ENCODE assay signal across 12 cellular contexts in the genomic region with DNA sequence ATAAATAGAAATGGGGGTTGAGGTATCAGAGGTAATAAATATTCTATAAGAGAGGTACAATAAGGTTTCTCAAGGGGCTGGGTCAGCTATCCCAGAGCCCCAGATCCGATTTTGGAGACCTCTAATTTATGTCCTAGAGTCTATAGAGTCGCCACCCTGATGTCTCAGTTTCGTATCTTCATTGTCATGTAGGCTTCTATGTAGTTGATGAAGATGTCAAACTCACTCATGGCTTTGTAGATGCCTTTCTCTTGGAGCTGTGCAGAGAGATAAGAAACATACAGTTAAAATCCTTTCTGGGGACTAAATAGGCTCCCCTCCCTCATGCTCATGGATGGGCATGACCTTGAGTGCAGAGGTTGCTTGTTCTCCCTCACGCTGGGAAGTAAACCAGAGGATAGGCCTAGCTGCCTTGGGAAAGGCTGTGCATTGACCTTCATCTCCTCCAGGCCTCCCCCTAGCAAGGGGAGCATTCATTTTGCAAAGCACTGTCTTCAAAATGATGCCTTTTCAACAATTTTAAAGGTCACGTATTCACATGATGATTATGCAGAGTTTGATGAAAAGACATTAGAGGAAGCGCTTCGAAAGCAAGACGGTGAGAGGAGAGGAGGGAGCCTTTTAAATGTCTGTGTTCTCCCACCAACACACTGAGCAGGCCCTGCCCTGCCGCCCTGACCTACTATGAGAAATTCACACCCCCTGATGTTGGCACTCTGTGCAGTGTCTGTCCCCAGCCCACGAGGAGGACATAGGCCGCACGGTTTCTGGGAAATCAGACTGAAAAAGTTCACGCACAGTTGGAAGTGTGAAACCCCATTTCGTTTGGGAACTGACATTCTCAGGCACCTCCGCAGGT. TPM values are rescaled to one million over a fixed set of nuclear protein-coding genes. Genes with fewer than 3 reads are reported as not detected.
DNase-seq lines count a peak whose midpoint lies in the region; ATAC-seq and TF ChIP-seq lines count a peak whose summit lies in the region.
"Had no signal": no experiment of that assay in that cellular context is flagged by ENCODE, and none has a peak within 500 bp of the region (broad histone marks: within the 10 kb centered on the region; RNA-seq: fewer than 3 reads in every experiment).

No MANE protein-coding gene starts in this region.

- H3K9me3 ChIP-seq in thymus (ENCODE audit: control insufficient read depth) = no peaks in the 10 kb centered on the region
- H3K9me3 ChIP-seq in adrenal gland (replicated peaks in 1 of 3) = no peaks in the 10 kb centered on the region

- H3K9me3 Mint-ChIP-seq in activated T-cell treated with anti-CD3 and anti-CD28 coated beads, Interleukin-2, amount 50 U/mL, for 24 hours = no peaks in the 10 kb centered on the region
- H3K9me3 Mint-ChIP-seq: endodermal cell had no signal

- H3K27me3 ChIP-seq in thymus (ENCODE audit: control insufficient read depth, insufficient read depth) = peaks cover 2% of the 10 kb centered on the region
- H3K27me3 ChIP-seq in adrenal gland = no peaks in the 10 kb centered on the region

- H3K27ac Mint-ChIP-seq in activated T-cell treated with anti-CD3 and anti-CD28 coated beads, Interleukin-2, amount 50 U/mL, for 24 hours = peak overlapping the region; percentile 73
- H3K27ac Mint-ChIP-seq: endodermal cell had no signal

- H3K36me3 Mint-ChIP-seq in activated T-cell treated with anti-CD3 and anti-CD28 coated beads, Interleukin-2, amount 50 U/mL, for 24 hours (ENCODE audit: low read depth) = no peaks in the 10 kb centered on the region

- CTCF ChIA-PET in RWPE1 (lab: Yijun Ruan, JAX) = interaction anchor here (0.6 to 1.8 kb wide), 6 partner anchors 10 to 289 kb away, joined by 3 to 9 read pairs (median 4); no protein-coding TSS in a partner anchor

- peak overlapping the region; percentile 74 for H3K27ac ChIP-seq in thymus (ENCODE audit: low read depth)
- H3K27ac ChIP-seq in RWPE1 = no peak overlapping the region
- H3K27ac ChIP-seq in adrenal gland = no peak overlapping the region
- H3K27ac ChIP-seq: HL-60 had no signal

- intact Hi-C loops in adrenal gland (cut with DNase I) = no loop called here

- H3K4me3 ChIP-seq in thymus (ENCODE audit: low read length) (no peak overlapping the region), adrenal gland (no peak overlapping the region)

- peak; percentile 1 for ATAC-seq in HG02763 (IDR thresholded peaks at IDR 0.05; ENCODE audit: unreplicated experiment)

- POLR2A ChIA-PET in RWPE1 (lab: Yijun Ruan, JAX; ENCODE audit: low non-redundant PET) = interaction anchor here (0.6 kb wide), 1 partner anchor 8 kb away, joined by 4 read pairs; no protein-coding TSS in a partner anchor

- WGBS in thymus = 67% methylated on average over 15 of the region's 15 CpGs
- 73 to 82% (median 79%) methylated on average over 15 of the region's 15 CpGs for WGBS in adrenal gland, 4 donors

- in situ Hi-C loops in SK-MEL-5 (cut with HindIII; ENCODE audit: low pct_unique_long_range_greater_than_20kb, low sequenced_read_pairs) = no loop called here

- H3K36me3 ChIP-seq in thymus (ENCODE audit: control insufficient read depth, insufficient read depth) (no peaks in the 10 kb centered on the region), adrenal gland (replicated peaks in 1 of 2) (no peaks in the 10 kb centered on the region)

- no peak for TF ChIP-seq POLR2A in adrenal gland (IDR thresholded peaks at IDR 0.05)

- H3K4me1 ChIP-seq in thymus (ENCODE audit: control insufficient read depth, insufficient read depth, low read length) (peaks cover 51% of the 10 kb centered on the region), adrenal gland (replicated peaks in 1 of 2) (no peaks in the 10 kb centered on the region)

- H3K27me3 Mint-ChIP-seq in activated T-cell treated with anti-CD3 and anti-CD28 coated beads, Interleukin-2, amount 50 U/mL, for 24 hours = peaks cover 20% of the 10 kb centered on the region

- H3K4me3 Mint-ChIP-seq in activated T-cell treated with anti-CD3 and anti-CD28 coated beads, Interleukin-2, amount 50 U/mL, for 24 hours = peak overlapping the region; percentile 46
- H3K4me3 Mint-ChIP-seq: endodermal cell had no signal

- TF ChIP-seq CTCF in RWPE1 (conservative IDR thresholded peaks at IDR 0.05; ENCODE audit: low read depth) = no peak
- no peak for TF ChIP-seq CTCF in adrenal gland (IDR thresholded peaks at IDR 0.05)

- peaks cover 92% of the 10 kb centered on the region for H3K4me1 Mint-ChIP-seq in activated T-cell treated with anti-CD3 and anti-CD28 coated beads, Interleukin-2, amount 50 U/mL, for 24 hours (ENCODE audit: low read depth)

- DNase-seq in activated T-cell treated with anti-CD3 and anti-CD28 coated beads, Interleukin-2, amount 50 U/mL, for 24 hours = peak; percentile 55
- DNase-seq in activated T-cell treated with anti-CD3 and anti-CD28 coated beads for 4 hours (no peak), SK-MEL-5 (ENCODE audit: low read depth, low spot score) (peak; percentile 25), RWPE1 (ENCODE audit: low spot score) (no peak), NOMO-1 (lab: John Stamatoyannopoulos, UW; ENCODE audit: unreplicated experiment in 2 of 2) (no peak), adrenal gland (no peak)
- DNase-seq: anterior cingulate cortex, endodermal cell, NCI-H1694 had no signal

RNA-seq across cellular contexts. Expression of a gene that starts 1.9 kb away (rescaled TPM):
- total RNA-seq in SK-MEL-5 (2014; rRNA removed; shearing (Covaris generic)) = 0.26 TPM in 1 of 2 replicates, not detected in the other
- not detected in 2 replicates for polyA plus RNA-seq in SK-MEL-5 (2015; cell fraction: cytosol; rRNA removed)
- polyA plus RNA-seq in SK-MEL-5 (2015; cell fraction: nucleus; rRNA removed) = not detected in 2 replicates
- polyA plus RNA-seq in thymus (1.0 TPM), adrenal gland (not detected)
- not detected for total RNA-seq in adrenal gland
- total RNA-seq: endodermal cell had no signal

RNA-seq across cellular contexts. Expression of a gene that starts 3.6 kb away (rescaled TPM):
- not detected in 2 replicates for total RNA-seq in SK-MEL-5 (2014; rRNA removed; shearing (Covaris generic))
- not detected in 2 replicates for polyA plus RNA-seq in SK-MEL-5 (2015; cell fraction: cytosol; rRNA removed)
- not detected in 2 replicates for polyA plus RNA-seq in SK-MEL-5 (2015; cell fraction: nucleus; rRNA removed)
- polyA plus RNA-seq in thymus (19.1 TPM), adrenal gland (1 to 10 TPM; 1.5 to 4.2 (median 1.6) TPM)
- total RNA-seq in adrenal gland = 1 to 10 TPM in 7 of 8 donors, under 1 TPM in 1; 0.54 to 8.5 (median 3.3) TPM
- total RNA-seq: endodermal cell had no signal

Comparison
In these comparisons a context has a peak if more than half of its experiments do, and no peak if none do; other contexts are left out.
1. DNase-seq: peak in activated T-cell treated with anti-CD3 and anti-CD28 coated beads, Interleukin-2, amount 50 U/mL, for 24 hours (single experiment) and SK-MEL-5 (single experiment); none in activated T-cell treated with anti-CD3 and anti-CD28 coated beads for 4 hours (single experiment), RWPE1 (single experiment), NOMO-1 (0 of 2) and adrenal gland (0 of 7).